2 cellular contexts compared by ENCODE assay signal in genomic region chr17:80209765-80210164, GRCh38.
TF ChIP-seq lines count a peak whose summit lies in the region.

No MANE protein-coding gene starts in this region.

TF ChIP-seq in IMR-90, 13 proteins besides CTCF, POLR2A, EP300 and RAD21:
- TF ChIP-seq USF2 (IDR thresholded peaks at IDR 0.05; ENCODE audit: low read depth, low read length) (no peak), BHLHE40 (IDR thresholded peaks at IDR 0.05; ENCODE audit: low read depth, low read length) (no peak), FOS (IDR thresholded peaks at IDR 0.05; ENCODE audit: low read depth, low read length) (no peak)

TF ChIP-seq in H1, 55 proteins besides CTCF, POLR2A, EP300 and RAD21:
- no peak for TF ChIP-seq ATF3 (IDR thresholded peaks at IDR 0.05; ENCODE audit: insufficient read depth, low read depth, low read length)
- TF ChIP-seq, protein P1, sequence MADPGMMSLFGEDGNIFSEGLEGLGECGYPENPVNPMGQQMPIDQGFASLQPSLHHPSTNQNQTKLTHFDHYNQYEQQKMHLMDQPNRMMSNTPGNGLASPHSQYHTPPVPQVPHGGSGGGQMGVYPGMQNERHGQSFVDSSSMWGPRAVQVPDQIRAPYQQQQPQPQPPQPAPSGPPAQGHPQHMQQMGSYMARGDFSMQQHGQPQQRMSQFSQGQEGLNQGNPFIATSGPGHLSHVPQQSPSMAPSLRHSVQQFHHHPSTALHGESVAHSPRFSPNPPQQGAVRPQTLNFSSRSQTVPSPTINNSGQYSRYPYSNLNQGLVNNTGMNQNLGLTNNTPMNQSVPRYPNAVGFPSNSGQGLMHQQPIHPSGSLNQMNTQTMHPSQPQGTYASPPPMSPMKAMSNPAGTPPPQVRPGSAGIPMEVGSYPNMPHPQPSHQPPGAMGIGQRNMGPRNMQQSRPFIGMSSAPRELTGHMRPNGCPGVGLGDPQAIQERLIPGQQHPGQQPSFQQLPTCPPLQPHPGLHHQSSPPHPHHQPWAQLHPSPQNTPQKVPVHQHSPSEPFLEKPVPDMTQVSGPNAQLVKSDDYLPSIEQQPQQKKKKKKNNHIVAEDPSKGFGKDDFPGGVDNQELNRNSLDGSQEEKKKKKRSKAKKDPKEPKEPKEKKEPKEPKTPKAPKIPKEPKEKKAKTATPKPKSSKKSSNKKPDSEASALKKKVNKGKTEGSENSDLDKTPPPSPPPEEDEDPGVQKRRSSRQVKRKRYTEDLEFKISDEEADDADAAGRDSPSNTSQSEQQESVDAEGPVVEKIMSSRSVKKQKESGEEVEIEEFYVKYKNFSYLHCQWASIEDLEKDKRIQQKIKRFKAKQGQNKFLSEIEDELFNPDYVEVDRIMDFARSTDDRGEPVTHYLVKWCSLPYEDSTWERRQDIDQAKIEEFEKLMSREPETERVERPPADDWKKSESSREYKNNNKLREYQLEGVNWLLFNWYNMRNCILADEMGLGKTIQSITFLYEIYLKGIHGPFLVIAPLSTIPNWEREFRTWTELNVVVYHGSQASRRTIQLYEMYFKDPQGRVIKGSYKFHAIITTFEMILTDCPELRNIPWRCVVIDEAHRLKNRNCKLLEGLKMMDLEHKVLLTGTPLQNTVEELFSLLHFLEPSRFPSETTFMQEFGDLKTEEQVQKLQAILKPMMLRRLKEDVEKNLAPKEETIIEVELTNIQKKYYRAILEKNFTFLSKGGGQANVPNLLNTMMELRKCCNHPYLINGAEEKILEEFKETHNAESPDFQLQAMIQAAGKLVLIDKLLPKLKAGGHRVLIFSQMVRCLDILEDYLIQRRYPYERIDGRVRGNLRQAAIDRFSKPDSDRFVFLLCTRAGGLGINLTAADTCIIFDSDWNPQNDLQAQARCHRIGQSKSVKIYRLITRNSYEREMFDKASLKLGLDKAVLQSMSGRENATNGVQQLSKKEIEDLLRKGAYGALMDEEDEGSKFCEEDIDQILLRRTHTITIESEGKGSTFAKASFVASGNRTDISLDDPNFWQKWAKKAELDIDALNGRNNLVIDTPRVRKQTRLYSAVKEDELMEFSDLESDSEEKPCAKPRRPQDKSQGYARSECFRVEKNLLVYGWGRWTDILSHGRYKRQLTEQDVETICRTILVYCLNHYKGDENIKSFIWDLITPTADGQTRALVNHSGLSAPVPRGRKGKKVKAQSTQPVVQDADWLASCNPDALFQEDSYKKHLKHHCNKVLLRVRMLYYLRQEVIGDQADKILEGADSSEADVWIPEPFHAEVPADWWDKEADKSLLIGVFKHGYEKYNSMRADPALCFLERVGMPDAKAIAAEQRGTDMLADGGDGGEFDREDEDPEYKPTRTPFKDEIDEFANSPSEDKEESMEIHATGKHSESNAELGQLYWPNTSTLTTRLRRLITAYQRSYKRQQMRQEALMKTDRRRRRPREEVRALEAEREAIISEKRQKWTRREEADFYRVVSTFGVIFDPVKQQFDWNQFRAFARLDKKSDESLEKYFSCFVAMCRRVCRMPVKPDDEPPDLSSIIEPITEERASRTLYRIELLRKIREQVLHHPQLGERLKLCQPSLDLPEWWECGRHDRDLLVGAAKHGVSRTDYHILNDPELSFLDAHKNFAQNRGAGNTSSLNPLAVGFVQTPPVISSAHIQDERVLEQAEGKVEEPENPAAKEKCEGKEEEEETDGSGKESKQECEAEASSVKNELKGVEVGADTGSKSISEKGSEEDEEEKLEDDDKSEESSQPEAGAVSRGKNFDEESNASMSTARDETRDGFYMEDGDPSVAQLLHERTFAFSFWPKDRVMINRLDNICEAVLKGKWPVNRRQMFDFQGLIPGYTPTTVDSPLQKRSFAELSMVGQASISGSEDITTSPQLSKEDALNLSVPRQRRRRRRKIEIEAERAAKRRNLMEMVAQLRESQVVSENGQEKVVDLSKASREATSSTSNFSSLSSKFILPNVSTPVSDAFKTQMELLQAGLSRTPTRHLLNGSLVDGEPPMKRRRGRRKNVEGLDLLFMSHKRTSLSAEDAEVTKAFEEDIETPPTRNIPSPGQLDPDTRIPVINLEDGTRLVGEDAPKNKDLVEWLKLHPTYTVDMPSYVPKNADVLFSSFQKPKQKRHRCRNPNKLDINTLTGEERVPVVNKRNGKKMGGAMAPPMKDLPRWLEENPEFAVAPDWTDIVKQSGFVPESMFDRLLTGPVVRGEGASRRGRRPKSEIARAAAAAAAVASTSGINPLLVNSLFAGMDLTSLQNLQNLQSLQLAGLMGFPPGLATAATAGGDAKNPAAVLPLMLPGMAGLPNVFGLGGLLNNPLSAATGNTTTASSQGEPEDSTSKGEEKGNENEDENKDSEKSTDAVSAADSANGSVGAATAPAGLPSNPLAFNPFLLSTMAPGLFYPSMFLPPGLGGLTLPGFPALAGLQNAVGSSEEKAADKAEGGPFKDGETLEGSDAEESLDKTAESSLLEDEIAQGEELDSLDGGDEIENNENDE (IDR thresholded peaks at IDR 0.05; ENCODE audit: insufficient replicate concordance, low read length) = no peak
- no peak for TF ChIP-seq SIRT6 (IDR thresholded peaks at IDR 0.05; ENCODE audit: low read length)
TF ChIP-seq in H1: peak in this region for 0.
